In genomic region chr19:8637070-8637469, GRCh38 we compare ENCODE assay signal across 27 cellular contexts. TPM values are rescaled to one million over a fixed set of nuclear protein-coding genes. Genes with fewer than 3 reads are reported as not detected.
"Had no signal": no experiment of that assay in that cellular context is flagged by ENCODE, and none has a peak within 500 bp of the region (broad histone marks: within the 10 kb centered on the region; RNA-seq: fewer than 3 reads in every experiment).

No MANE protein-coding gene starts in this region.

RNA-seq across cellular contexts. Expression of gene NFILZ, which starts 6.6 kb away (rescaled TPM):
- total RNA-seq: colonic mucosa; endodermal cell; esophagus mucosa; fibroblast of lung; foreskin keratinocyte; gastroesophageal sphincter; heart left ventricle; hepatocyte; kidney epithelial cell; left cardiac atrium; left lung; lower leg skin; lung microvascular endothelial cell; mesothelial cell of epicardium; mucosa of descending colon; natural killer cell treated with Interleukin-12 subunit alpha and Interleukin-12 subunit beta and Interleukin-15 and Interleukin-18, amount 100 ng/mL, for 72 hours; occipital lobe; ovary; psoas muscle; renal cortical epithelial cell; right cardiac atrium; sigmoid colon; skeletal muscle tissue; stomach; subcutaneous adipose tissue; temporal lobe; urinary bladder had no signal
- polyA plus RNA-seq: fibroblast of lung, foreskin keratinocyte, heart left ventricle, hepatocyte, ovary, psoas muscle, right cardiac atrium, sigmoid colon, stomach, urinary bladder had no signal

RNA-seq across cellular contexts. Expression of gene ADAMTS10, which starts 26.6 kb away (rescaled TPM):
- total RNA-seq: foreskin keratinocyte had no signal
- polyA plus RNA-seq: foreskin keratinocyte had no signal
